Comparison of ENCODE assay signal across 13 cellular contexts in genomic region chr11:119520966-119521365, GRCh38.
"Had no signal": no experiment of that assay in that cellular context is flagged by ENCODE, and none has a peak within 500 bp of the region (broad histone marks: within the 10 kb centered on the region; RNA-seq: fewer than 3 reads in every experiment).

No MANE protein-coding gene starts in this region.

- H3K27ac Mint-ChIP-seq: activated naive CD4-positive, alpha-beta T cell treated with anti-CD3 and anti-CD28 coated beads, Interleukin-2, amount 50 U/mL, for 24 hours; effector memory CD8-positive, alpha-beta T cell; nephron progenitor cell had no signal

- ATAC-seq: body of pancreas; effector memory CD8-positive, alpha-beta T cell; gastroesophageal sphincter; left ventricle myocardium superior had no signal

- DNase-seq: activated CD4-positive, alpha-beta T cell treated with anti-CD3 and anti-CD28 coated beads, Interleukin-2, amount 50 U/mL, for 4 hours; activated CD4-positive, CD25-positive, alpha-beta regulatory T cell treated with anti-CD3 and anti-CD28 coated beads, Interleukin-2, amount 50 U/mL, for 72 hours; activated effector memory CD4-positive, alpha-beta T cell treated with Interleukin-2 at 50 U/mL for 16 hours; activated T-cell treated with anti-CD3 and anti-CD28 coated beads, Interleukin-2, amount 50 U/mL, for 1 hour; body of pancreas; effector memory CD8-positive, alpha-beta T cell; left ventricle myocardium superior; nephron progenitor cell; stimulated activated CD4-positive, alpha-beta T cell treated with anti-CD3 and anti-CD28 coated beads, Interleukin-12 subunit alpha, Interleukin-12 subunit beta, amount 100 ng/mL, for 4 hours; stimulated activated naive CD4-positive, alpha-beta T cell treated with Interleukin-2 at 50 U/mL for 16 hours had no signal

- H3K4me3 Mint-ChIP-seq: activated naive CD4-positive, alpha-beta T cell treated with anti-CD3 and anti-CD28 coated beads, Interleukin-2, amount 50 U/mL, for 24 hours; central memory CD8-positive, alpha-beta T cell; effector memory CD8-positive, alpha-beta T cell; nephron progenitor cell had no signal

- H3K9me3 Mint-ChIP-seq: activated naive CD4-positive, alpha-beta T cell treated with anti-CD3 and anti-CD28 coated beads, Interleukin-2, amount 50 U/mL, for 24 hours; central memory CD8-positive, alpha-beta T cell; effector memory CD8-positive, alpha-beta T cell; nephron progenitor cell had no signal

- H3K36me3 Mint-ChIP-seq: activated naive CD4-positive, alpha-beta T cell treated with anti-CD3 and anti-CD28 coated beads, Interleukin-2, amount 50 U/mL, for 24 hours had no signal

- H3K4me1 Mint-ChIP-seq: activated naive CD4-positive, alpha-beta T cell treated with anti-CD3 and anti-CD28 coated beads, Interleukin-2, amount 50 U/mL, for 24 hours; central memory CD8-positive, alpha-beta T cell; nephron progenitor cell had no signal
